ENCODE assay signal across 19 cellular contexts in genomic region chr12:102512523-102512922, GRCh38. TPM values are rescaled to one million over a fixed set of nuclear protein-coding genes. Genes with fewer than 3 reads are reported as not detected.
DNase-seq lines count a peak whose midpoint lies in the region; ATAC-seq and FAIRE-seq lines count a peak whose summit lies in the region.
"Had no signal": no experiment of that assay in that cellular context is flagged by ENCODE, and none has a peak within 500 bp of the region (broad histone marks: within the 10 kb centered on the region; RNA-seq: fewer than 3 reads in every experiment).

No MANE protein-coding gene starts in this region.

- H3K4me1 ChIP-seq in small intestine (ENCODE audit: control insufficient read depth in 2 of 2, insufficient read depth in 1 of 2, low read depth in 1 of 2, low read length in 1 of 2) (peaks cover 0 to 3% of the 10 kb centered on the region in 2 donors), trophoblast cell (ENCODE audit: control insufficient read depth in 1 of 2, insufficient read depth in 2 of 2, low read length in 2 of 2) (no peaks in the 10 kb centered on the region)
- H3K4me1 ChIP-seq: upper lobe of left lung had no signal

- H3K27ac ChIP-seq in small intestine (ENCODE audit: low read depth in 1 of 2, low read length in 1 of 2) (no peak overlapping the region), trophoblast cell (ENCODE audit: low read depth, low read length) (no peak overlapping the region)
- H3K27ac ChIP-seq: upper lobe of left lung had no signal

- no peak overlapping the region for H3K14ac ChIP-seq in trophoblast cell (ENCODE audit: low read length)

- no peak overlapping the region for H2BK120ac ChIP-seq in trophoblast cell (ENCODE audit: insufficient read depth, low read length, poor library complexity)

- H3K4me2 ChIP-seq in trophoblast cell (ENCODE audit: low read length) = no peak overlapping the region

- peak; percentile 35 to 62 for DNase-seq in NOMO-1 (lab: John Stamatoyannopoulos, UW; ENCODE audit: unreplicated experiment in 2 of 2)
- DNase-seq in NOMO-1 treated with dmso at 0.1 percent for 144 hours (lab: John Stamatoyannopoulos, UW; ENCODE audit: unreplicated experiment) = no peak
- peak; percentile 16 to 30 for DNase-seq in Kasumi-1 (lab: John Stamatoyannopoulos, UW)
- DNase-seq in small intestine = peak; percentile 28
- DNase-seq in trophoblast cell = no peak
- DNase-seq: activated effector memory CD4-positive, alpha-beta T cell treated with Interleukin-2 at 50 U/mL for 16 hours; amniotic stem cell; CD4-positive, alpha-beta T cell; central memory CD4-positive, alpha-beta T cell; DND-41; effector memory CD4-positive, alpha-beta T cell; islet precursor cell; mesendoderm; NCI-H748 treated with DMSO at 0.1 percent for 48 hours; stimulated activated naive CD4-positive, alpha-beta T cell treated with Interleukin-2 at 50 U/mL for 16 hours; upper lobe of left lung had no signal

- WGBS in small intestine, 3 donors = 65 to 74% (median 73%) methylated on average over 3 of the region's 3 CpGs
- WGBS in trophoblast cell (ENCODE audit: extremely low coverage, insufficient coverage, insufficient read length) = no CpG with 5 or more reads among the region's 3 CpGs

- H3K36me3 ChIP-seq in small intestine (ENCODE audit: control insufficient read depth in 2 of 2, insufficient read depth in 2 of 2, low read length in 2 of 2) = no peaks in the 10 kb centered on the region
- H3K36me3 ChIP-seq in trophoblast cell (ENCODE audit: control insufficient read depth in 1 of 2, insufficient read depth in 2 of 2, low read length in 2 of 2) = no peaks in the 10 kb centered on the region
- H3K36me3 ChIP-seq: upper lobe of left lung had no signal

- no peak overlapping the region for H3K23ac ChIP-seq in trophoblast cell (ENCODE audit: low read length)

- no peak for FAIRE-seq in small intestine (lab: Jason Lieb, UNC)

- no peak overlapping the region for H4K12ac ChIP-seq in trophoblast cell (ENCODE audit: low read depth, low read length)

- H3K4ac ChIP-seq in trophoblast cell (ENCODE audit: low read depth, low read length) = no peak overlapping the region

- ATAC-seq in GM21786 (IDR thresholded peaks at IDR 0.05; ENCODE audit: unreplicated experiment) (peak; percentile 21), HG03565 (IDR thresholded peaks at IDR 0.05; ENCODE audit: unreplicated experiment) (no peak), HG02571 (IDR thresholded peaks at IDR 0.05; ENCODE audit: unreplicated experiment) (no peak)

- H4K8ac ChIP-seq in trophoblast cell (ENCODE audit: low read depth, low read length) = no peak overlapping the region

- no peaks in the 10 kb centered on the region for H3K79me1 ChIP-seq in trophoblast cell (ENCODE audit: low read length)

- H3K9me3 ChIP-seq in small intestine (ENCODE audit: control insufficient read depth, low read depth) (no peaks in the 10 kb centered on the region), trophoblast cell (ENCODE audit: insufficient read depth, low read depth, low read length) (no peaks in the 10 kb centered on the region)
- H3K9me3 ChIP-seq: upper lobe of left lung had no signal

- H2BK5ac ChIP-seq in trophoblast cell (ENCODE audit: low read depth, low read length, poor library complexity) = no peak overlapping the region

- no peaks in the 10 kb centered on the region for H3K79me2 ChIP-seq in trophoblast cell (ENCODE audit: control insufficient read depth, insufficient read depth, low read length, poor library complexity)

- H2BK12ac ChIP-seq in trophoblast cell (ENCODE audit: low read length) = no peak overlapping the region

- H4K91ac ChIP-seq in trophoblast cell (ENCODE audit: low read depth, low read length) = no peak overlapping the region

- H3K18ac ChIP-seq in trophoblast cell (ENCODE audit: low read length) = no peak overlapping the region

- H3K27me3 ChIP-seq in small intestine (ENCODE audit: control insufficient read depth in 2 of 2, insufficient read depth in 2 of 2, low read length in 2 of 2) (no peaks in the 10 kb centered on the region), trophoblast cell (ENCODE audit: insufficient read depth, low read length) (no peaks in the 10 kb centered on the region)
- H3K27me3 ChIP-seq: upper lobe of left lung had no signal

- no peak overlapping the region for H2AK5ac ChIP-seq in trophoblast cell (ENCODE audit: low read length)

- H2AFZ ChIP-seq in trophoblast cell (ENCODE audit: insufficient read depth, low read length, poor library complexity) = no peak overlapping the region

- H3K4me3 ChIP-seq in small intestine (ENCODE audit: low read depth in 1 of 2, low read length in 2 of 2) (no peak overlapping the region), trophoblast cell (ENCODE audit: low read depth, low read length) (no peak overlapping the region)
- H3K4me3 ChIP-seq: upper lobe of left lung had no signal

- no peak overlapping the region for H3K9ac ChIP-seq in trophoblast cell (ENCODE audit: low read length)

RNA-seq across cellular contexts. Expression of gene IGF1, which starts 32.2 kb away (rescaled TPM):
- polyA plus RNA-seq in small intestine = 1 to 10 TPM in 2 of 3 donors, not detected in 1; 8.0 to 10.0 TPM
- 8.9 and 10.7 TPM in 2 replicates for polyA plus RNA-seq in trophoblast cell (2013)

Comparison
In these comparisons a context has a peak if more than half of its experiments do, and no peak if none do; other contexts are left out.
1. DNase-seq: peak in NOMO-1 (2 of 2), Kasumi-1 (2 of 2) and small intestine (single experiment); none in NOMO-1 treated with dmso at 0.1 percent for 144 hours (single experiment) and trophoblast cell (0 of 2).